In the genomic region with DNA sequence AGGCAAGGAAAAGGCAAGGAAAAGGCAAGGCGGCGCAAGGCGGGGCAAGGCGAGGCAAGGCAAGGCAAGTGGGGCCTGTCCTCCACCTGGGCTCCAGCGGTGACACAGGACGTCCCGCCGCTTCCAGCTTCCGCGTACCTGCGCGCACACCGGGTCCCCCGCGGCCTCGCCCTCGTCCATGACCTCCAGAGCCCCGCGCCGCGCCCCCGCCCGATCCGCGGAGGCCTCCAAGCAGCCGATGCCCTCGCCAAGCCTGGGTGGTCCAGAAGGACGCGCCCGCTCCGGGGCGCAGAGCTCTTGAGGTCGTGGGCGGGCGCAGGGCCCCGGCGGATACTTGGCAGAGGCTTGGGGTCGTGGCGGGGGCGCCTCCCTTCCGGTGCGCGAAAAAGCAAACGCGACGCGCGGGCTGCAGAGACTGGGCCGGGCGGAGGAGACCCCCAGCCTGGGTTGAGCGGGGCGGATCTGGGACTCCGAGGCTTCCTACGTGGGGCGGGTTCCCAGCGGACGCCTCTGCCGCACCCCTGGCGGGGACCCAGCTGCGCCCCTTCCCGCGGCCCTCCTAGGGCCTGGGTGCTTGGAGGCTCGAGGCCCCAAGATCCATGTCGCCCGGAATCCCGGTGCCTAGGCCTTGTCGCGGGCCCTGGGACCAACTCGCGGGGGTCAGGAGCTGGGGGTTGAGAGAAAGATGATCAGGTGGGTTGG, we compare ENCODE assay signal across 13 cellular contexts.
DNase-seq lines count a peak whose midpoint lies in the region; ATAC-seq and TF ChIP-seq lines count a peak whose summit lies in the region.
"Had no signal": no experiment of that assay in that cellular context is flagged by ENCODE, and none has a peak within 500 bp of the region (broad histone marks: within the 10 kb centered on the region; RNA-seq: fewer than 3 reads in every experiment).

No MANE protein-coding gene starts in this region.

- no peak overlapping the region for H3K4me3 Mint-ChIP-seq in HFFc6
- H3K4me3 Mint-ChIP-seq: activated T-helper 1 cell treated with anti-CD3 and anti-CD28 coated beads, Interleukin-12 subunit alpha, Interleukin-12 subunit beta, Interleukin-2, Interleukin-4 antibody, amounts not matched to agents 30 ng/mL and 10 ng/mL and 1 ng/mL, durations not matched to agents 14 hours and 24 hours and 36 hours; CD8-positive, alpha-beta memory T cell had no signal

- no peak for TF ChIP-seq CTCF in brain microvascular endothelial cell (IDR thresholded peaks at IDR 0.05; ENCODE audit: low read depth, low read length, missing control alignments)
- no peak for TF ChIP-seq CTCF in left ventricle myocardium inferior (IDR thresholded peaks at IDR 0.05; ENCODE audit: borderline replicate concordance)
- no peak for TF ChIP-seq CTCF in ovary (IDR thresholded peaks at IDR 0.05)
- no peak for TF ChIP-seq CTCF in transverse colon (IDR thresholded peaks at IDR 0.05)
- no peak for TF ChIP-seq CTCF in HFFc6 (IDR thresholded peaks at IDR 0.05)
- no peak for TF ChIP-seq CTCF in foreskin keratinocyte (conservative IDR thresholded peaks at IDR 0.05)

- H3K4me1 ChIP-seq in left ventricle myocardium inferior: peaks cover 17% of the 10 kb centered on the region
- H3K4me1 ChIP-seq in ovary (ENCODE audit: insufficient read depth): peaks cover 4% of the 10 kb centered on the region
- peaks cover 4 to 12% (median 10%) of the 10 kb centered on the region in 4 donors for H3K4me1 ChIP-seq in transverse colon
- no peaks in the 10 kb centered on the region for H3K4me1 ChIP-seq in foreskin keratinocyte

- H3K4me1 Mint-ChIP-seq in HFFc6 (ENCODE audit: low read depth): no peaks in the 10 kb centered on the region

- H3K27ac ChIP-seq in brain microvascular endothelial cell (no peak overlapping the region), left ventricle myocardium inferior (replicated peaks) (no peak overlapping the region), ovary (no peak overlapping the region), transverse colon (peak overlapping the region in 2 of 4 donors; percentile 30 to 49), foreskin keratinocyte (no peak overlapping the region)

- intact Hi-C loops in left ventricle myocardium inferior (cut with micrococcal nuclease): no loop called here
- intact Hi-C loops in ovary (cut with DNase I): no loop called here
- intact Hi-C loops in transverse colon (cut with DNase I; ENCODE audit: low total_unique reads): no loop called here

- H3K27me3 ChIP-seq in brain microvascular endothelial cell (replicated peaks): peaks cover 46% of the 10 kb centered on the region
- H3K27me3 ChIP-seq in left ventricle myocardium inferior (ENCODE audit: low read depth): peaks cover 75% of the 10 kb centered on the region
- no peaks in the 10 kb centered on the region for H3K27me3 ChIP-seq in ovary
- peaks cover 60% of the 10 kb centered on the region for H3K27me3 ChIP-seq in transverse colon
- H3K27me3 ChIP-seq in foreskin keratinocyte: peaks cover 71% of the 10 kb centered on the region

- no peak for TF ChIP-seq EP300 in ovary (IDR thresholded peaks at IDR 0.05)
- TF ChIP-seq EP300 in transverse colon (IDR thresholded peaks at IDR 0.05; ENCODE audit: low read depth): no peak

- no peaks in the 10 kb centered on the region for H3K36me3 ChIP-seq in brain microvascular endothelial cell (replicated peaks)
- H3K36me3 ChIP-seq in left ventricle myocardium inferior: no peaks in the 10 kb centered on the region
- H3K36me3 ChIP-seq in ovary: no peaks in the 10 kb centered on the region
- H3K36me3 ChIP-seq in transverse colon: no peaks in the 10 kb centered on the region

- in situ Hi-C loops in brain microvascular endothelial cell (cut with HindIII; ENCODE audit: low pct_ligation_motif_present, low sequenced_read_pairs): no loop called here
- in situ Hi-C loops in transverse colon (cut with MboI; ENCODE audit: low pct_ligation_motif_present in 1 of 4, low pct_unique_long_range_greater_than_20kb in 1 of 4, low sequenced_read_pairs in 3 of 4): no loop called here

- H3K9me3 ChIP-seq in left ventricle myocardium inferior (replicated peaks) (no peaks in the 10 kb centered on the region), ovary (no peaks in the 10 kb centered on the region), transverse colon (no peaks in the 10 kb centered on the region)

- H3K27ac Mint-ChIP-seq in HFFc6: no peak overlapping the region
- H3K27ac Mint-ChIP-seq: activated T-helper 1 cell treated with anti-CD3 and anti-CD28 coated beads, Interleukin-12 subunit alpha, Interleukin-12 subunit beta, Interleukin-2, Interleukin-4 antibody, amounts not matched to agents 30 ng/mL and 10 ng/mL and 1 ng/mL, durations not matched to agents 14 hours and 24 hours and 36 hours; CD8-positive, alpha-beta memory T cell had no signal

- 5 to 12% (median 10%) methylated on average over 61 to 70 of the region's 70 CpGs for WGBS in ovary, 3 donors
- 20% methylated on average over 2 to 48 of the region's 70 CpGs for WGBS in transverse colon (ENCODE audit: low coverage in 1 of 2), 2 donors

- H3K9me3 Mint-ChIP-seq in HFFc6: peaks cover 5% of the 10 kb centered on the region
- H3K9me3 Mint-ChIP-seq: activated T-helper 1 cell treated with anti-CD3 and anti-CD28 coated beads, Interleukin-12 subunit alpha, Interleukin-12 subunit beta, Interleukin-2, Interleukin-4 antibody, amounts not matched to agents 30 ng/mL and 10 ng/mL and 1 ng/mL, durations not matched to agents 14 hours and 24 hours and 36 hours had no signal

- no peak for DNase-seq in brain microvascular endothelial cell
- no peak for DNase-seq in left ventricle myocardium inferior
- peak in 2 of 5 donors; percentile 49 to 56 for DNase-seq in ovary
- peak; percentile 55 for DNase-seq in transverse colon
- no peak for DNase-seq in HFFc6
- no peak for DNase-seq in foreskin keratinocyte
- DNase-seq: activated CD4-positive, alpha-beta T cell treated with anti-CD3 and anti-CD28 coated beads for 1 hour; CD8-positive, alpha-beta memory T cell; NCI-H1105 treated with DMSO at 0.1 percent for 48 hours; NCI-H774; stimulated activated CD4-positive, alpha-beta T cell treated with anti-CD3 and anti-CD28 coated beads, Interleukin-4, amount 100 ng/mL, for 24 hours had no signal

- H3K4me3 ChIP-seq in brain microvascular endothelial cell (ENCODE audit: low read depth, low read length) (peak overlapping the region; percentile 12), left ventricle myocardium inferior (peak overlapping the region; percentile 64), ovary (peak overlapping the region; percentile 24), transverse colon (peak overlapping the region in 3 of 4 donors; percentile 40 to 48 (median 41))

- peaks cover 35% of the 10 kb centered on the region for H3K27me3 Mint-ChIP-seq in HFFc6 (ENCODE audit: insufficient read depth)

- H3K36me3 Mint-ChIP-seq in HFFc6 (ENCODE audit: low read depth): 0 out of 2 replicates have a peak, but pooled peaks cover 5% of the 10 kb centered on the region
- H3K36me3 Mint-ChIP-seq: CD8-positive, alpha-beta memory T cell had no signal

- no peak for ATAC-seq in foreskin keratinocyte
- ATAC-seq in GM21360 (IDR thresholded peaks at IDR 0.05; ENCODE audit: unreplicated experiment): no peak

- no peak for TF ChIP-seq POLR2A in ovary (IDR thresholded peaks at IDR 0.05)
- no peak for TF ChIP-seq POLR2A in transverse colon (IDR thresholded peaks at IDR 0.05)

Comparison
In these comparisons a context has a peak if more than half of its experiments do, and no peak if none do; other contexts are left out.
1. H3K4me3 ChIP-seq: peak in every context shown above with its lines; median percentile 64 in left ventricle myocardium inferior; 41 in transverse colon; 24 in ovary; 12 in brain microvascular endothelial cell.